21 cellular contexts compared by ENCODE assay signal in the genomic region with DNA sequence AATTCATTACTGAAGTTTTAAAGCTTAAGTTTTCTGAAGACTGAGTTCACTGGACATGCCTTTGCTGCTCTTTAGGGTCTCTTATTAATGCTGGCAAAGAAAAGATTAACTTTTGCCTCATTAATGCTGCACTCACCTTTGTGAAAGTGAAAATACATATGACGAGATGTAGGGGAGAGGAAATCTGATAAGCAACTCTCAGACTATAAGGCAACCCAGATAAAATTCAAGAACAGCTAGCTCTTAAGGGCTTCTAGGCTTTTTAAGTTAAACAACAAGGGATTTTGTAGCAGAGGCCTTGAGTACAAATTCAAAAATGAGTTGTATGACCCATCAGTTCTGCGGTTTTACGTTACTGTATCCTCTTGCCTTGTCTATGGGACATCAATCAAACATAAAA.
DNase-seq lines count a peak whose midpoint lies in the region; ATAC-seq lines count a peak whose summit lies in the region.
"Had no signal": no experiment of that assay in that cellular context is flagged by ENCODE, and none has a peak within 500 bp of the region (broad histone marks: within the 10 kb centered on the region; RNA-seq: fewer than 3 reads in every experiment).

No MANE protein-coding gene starts in this region.

- H3K4me3 Mint-ChIP-seq in activated CD4-positive, alpha-beta memory T cell treated with anti-CD3 and anti-CD28 coated beads, Interleukin-2, amount 10 ng/mL, durations not matched to agents 7 days and 5 days, result no peak overlapping the region
- H3K4me3 Mint-ChIP-seq in activated CD4-positive, alpha-beta memory T cell treated with anti-CD3 and anti-CD28 coated beads for 36 hours, result no peak overlapping the region
- H3K4me3 Mint-ChIP-seq in CD4-positive, alpha-beta memory T cell, result peak overlapping the region in 4 of 8 donors; percentile 13 to 67 (median 24)
- peak overlapping the region; percentile 35 for H3K4me3 Mint-ChIP-seq in activated T-helper 17 cell treated with anti-CD3 and anti-CD28 coated beads, Interleukin-2, amount 50 U/mL, for 72 hours
- H3K4me3 Mint-ChIP-seq: T-helper 1 cell treated with Interleukin-12 subunit alpha and Interleukin-12 subunit beta and Interleukin-4 antibody, amounts not matched to agents 30 μg/mL and 1 μg/mL, for 36 hours had no signal

- H3K27ac ChIP-seq in CD4-positive, alpha-beta memory T cell (ENCODE audit: low read depth, low read length), result no peak overlapping the region
- H3K27ac ChIP-seq: A549, foreskin keratinocyte, parathyroid adenoma, right lobe of liver had no signal

- H3K4me1 ChIP-seq in CD4-positive, alpha-beta memory T cell (ENCODE audit: insufficient read depth, low read length), result peaks cover 17% of the 10 kb centered on the region
- H3K4me1 ChIP-seq: BE2C, foreskin keratinocyte, parathyroid adenoma, right lobe of liver had no signal

- peaks cover 26% of the 10 kb centered on the region for H3K4me1 Mint-ChIP-seq in activated CD4-positive, alpha-beta memory T cell treated with anti-CD3 and anti-CD28 coated beads, Interleukin-2, amount 10 ng/mL, durations not matched to agents 7 days and 5 days
- peaks cover 19% of the 10 kb centered on the region for H3K4me1 Mint-ChIP-seq in activated CD4-positive, alpha-beta memory T cell treated with anti-CD3 and anti-CD28 coated beads for 36 hours (ENCODE audit: low read depth)
- H3K4me1 Mint-ChIP-seq in CD4-positive, alpha-beta memory T cell, result peaks cover 17 to 31% (median 21%) of the 10 kb centered on the region in 4 donors
- peaks cover 15% of the 10 kb centered on the region for H3K4me1 Mint-ChIP-seq in activated T-helper 17 cell treated with anti-CD3 and anti-CD28 coated beads, Interleukin-2, amount 50 U/mL, for 72 hours

- no peaks in the 10 kb centered on the region for H3K9me3 Mint-ChIP-seq in activated CD4-positive, alpha-beta memory T cell treated with anti-CD3 and anti-CD28 coated beads, Interleukin-2, amount 10 ng/mL, durations not matched to agents 7 days and 5 days
- no peaks in the 10 kb centered on the region for H3K9me3 Mint-ChIP-seq in activated CD4-positive, alpha-beta memory T cell treated with anti-CD3 and anti-CD28 coated beads for 36 hours
- no peaks in the 10 kb centered on the region for H3K9me3 Mint-ChIP-seq in CD4-positive, alpha-beta memory T cell
- no peaks in the 10 kb centered on the region for H3K9me3 Mint-ChIP-seq in activated T-helper 17 cell treated with anti-CD3 and anti-CD28 coated beads, Interleukin-2, amount 50 U/mL, for 72 hours
- H3K9me3 Mint-ChIP-seq: T-helper 1 cell treated with Interleukin-12 subunit alpha and Interleukin-12 subunit beta and Interleukin-4 antibody, amounts not matched to agents 30 μg/mL and 1 μg/mL, for 36 hours had no signal

- peaks cover 5% of the 10 kb centered on the region for H3K36me3 ChIP-seq in CD4-positive, alpha-beta memory T cell (ENCODE audit: insufficient read depth, low read length)
- H3K36me3 ChIP-seq: BE2C had no signal

- CTCF ChIA-PET in activated CD4-positive, alpha-beta memory T cell treated with anti-CD3 and anti-CD28 coated beads, Interleukin-2, amount 10 ng/mL, durations not matched to agents 7 days and 5 days (lab: Charles Lee), result interaction anchor here (1.0 kb wide), 1 partner anchor 466 kb away, joined by 5 read pairs; no protein-coding TSS in a partner anchor
- CTCF ChIA-PET in activated CD4-positive, alpha-beta memory T cell treated with anti-CD3 and anti-CD28 coated beads for 36 hours (lab: Charles Lee), result no interaction called here
- CTCF ChIA-PET in CD4-positive, alpha-beta memory T cell (lab: Charles Lee; ENCODE audit: partially characterized antibody), result interaction anchor here (0.8 kb wide), 1 partner anchor 192 kb away, joined by 4 read pairs; no protein-coding TSS in a partner anchor

- DNase-seq in activated CD4-positive, alpha-beta memory T cell treated with anti-CD3 and anti-CD28 coated beads, Interleukin-2, amount 10 ng/mL, durations not matched to agents 7 days and 5 days, result no peak
- no peak for DNase-seq in activated CD4-positive, alpha-beta memory T cell treated with anti-CD3 and anti-CD28 coated beads for 36 hours
- peak in 2 of 5 donors; percentile 1 to 11 for DNase-seq in CD4-positive, alpha-beta memory T cell
- no peak for DNase-seq in pons (ENCODE audit: low spot score)
- no peak for DNase-seq in DMS153 treated with DMSO at 0.1 percent for 48 hours (lab: John Stamatoyannopoulos, UW; ENCODE audit: unreplicated experiment)
- DNase-seq: activated gamma-delta T cell treated with Interleukin-2 at 50 U/mL for 16 hours; BE2C; Calu3; effector CD4-positive, alpha-beta T cell; foreskin keratinocyte; HCEC 1CT; NCI-H146; NCI-H524 treated with DMSO at 0.1 percent for 48 hours; right lobe of liver; stimulated activated CD8-positive, alpha-beta memory T cell treated with anti-CD3 and anti-CD28 coated beads, Interleukin-4, amount 100 ng/mL, for 48 hours had no signal

- ATAC-seq in HG03354 (IDR thresholded peaks at IDR 0.05; ENCODE audit: poor library complexity, severe bottlenecking, unreplicated experiment), result peak; percentile 62
- peak; percentile 20 for ATAC-seq in activated T-helper 17 cell treated with anti-CD3 and anti-CD28 coated beads, Interleukin-2, amount 50 U/mL, for 72 hours (replicated peaks)
- ATAC-seq in GM19467 (IDR thresholded peaks at IDR 0.05; ENCODE audit: unreplicated experiment), result no peak
- ATAC-seq: A549, foreskin keratinocyte had no signal

- intact Hi-C loops in activated CD4-positive, alpha-beta memory T cell treated with anti-CD3 and anti-CD28 coated beads for 36 hours (cut with micrococcal nuclease), result loop anchor here (5.0 to 10.0 kb wide), 2 partner anchors 40 to 208 kb away; partner anchors contain the start of gene XPO1
- intact Hi-C loops in CD4-positive, alpha-beta memory T cell (cut with micrococcal nuclease), result no loop called here

- H3K27me3 ChIP-seq in CD4-positive, alpha-beta memory T cell (ENCODE audit: insufficient read depth, low read length), result no peaks in the 10 kb centered on the region
- H3K27me3 ChIP-seq: BE2C, foreskin keratinocyte, right lobe of liver had no signal

- POLR2A ChIA-PET in activated CD4-positive, alpha-beta memory T cell treated with anti-CD3 and anti-CD28 coated beads, Interleukin-2, amount 10 ng/mL, durations not matched to agents 7 days and 5 days (lab: Charles Lee), result interaction anchor here (0.6 kb wide), 1 partner anchor 567 kb away, joined by 3 read pairs; no protein-coding TSS in a partner anchor
- POLR2A ChIA-PET in activated CD4-positive, alpha-beta memory T cell treated with anti-CD3 and anti-CD28 coated beads for 36 hours (lab: Charles Lee), result no interaction called here
- POLR2A ChIA-PET in CD4-positive, alpha-beta memory T cell (lab: Charles Lee; ENCODE audit: partially characterized antibody), result no interaction called here

- peak overlapping the region; percentile 64 for H3K27ac Mint-ChIP-seq in activated CD4-positive, alpha-beta memory T cell treated with anti-CD3 and anti-CD28 coated beads, Interleukin-2, amount 10 ng/mL, durations not matched to agents 7 days and 5 days
- no peak overlapping the region for H3K27ac Mint-ChIP-seq in activated CD4-positive, alpha-beta memory T cell treated with anti-CD3 and anti-CD28 coated beads for 36 hours
- H3K27ac Mint-ChIP-seq in CD4-positive, alpha-beta memory T cell, result peak overlapping the region in 6 of 7 donors; percentile 45 to 90 (median 78)
- peak overlapping the region; percentile 58 for H3K27ac Mint-ChIP-seq in activated T-helper 17 cell treated with anti-CD3 and anti-CD28 coated beads, Interleukin-2, amount 50 U/mL, for 72 hours

- H3K36me3 Mint-ChIP-seq in activated CD4-positive, alpha-beta memory T cell treated with anti-CD3 and anti-CD28 coated beads, Interleukin-2, amount 10 ng/mL, durations not matched to agents 7 days and 5 days (ENCODE audit: low read depth), result peaks cover 44% of the 10 kb centered on the region
- H3K36me3 Mint-ChIP-seq in activated CD4-positive, alpha-beta memory T cell treated with anti-CD3 and anti-CD28 coated beads for 36 hours, result peaks cover 27% of the 10 kb centered on the region
- H3K36me3 Mint-ChIP-seq in CD4-positive, alpha-beta memory T cell, result peaks cover 40 to 68% of the 10 kb centered on the region in 2 donors
- peaks cover 91% of the 10 kb centered on the region for H3K36me3 Mint-ChIP-seq in activated T-helper 17 cell treated with anti-CD3 and anti-CD28 coated beads, Interleukin-2, amount 50 U/mL, for 72 hours (ENCODE audit: low read depth)

- no peaks in the 10 kb centered on the region for H3K9me3 ChIP-seq in CD4-positive, alpha-beta memory T cell (ENCODE audit: control insufficient read depth in 1 of 2, low read length in 2 of 2)
- H3K9me3 ChIP-seq: A549, BE2C, right lobe of liver had no signal

- no peak overlapping the region for H3K4me3 ChIP-seq in CD4-positive, alpha-beta memory T cell (ENCODE audit: low read length in 2 of 2)
- H3K4me3 ChIP-seq: A549, right lobe of liver had no signal

- no peaks in the 10 kb centered on the region for H3K27me3 Mint-ChIP-seq in activated CD4-positive, alpha-beta memory T cell treated with anti-CD3 and anti-CD28 coated beads, Interleukin-2, amount 10 ng/mL, durations not matched to agents 7 days and 5 days
- no peaks in the 10 kb centered on the region for H3K27me3 Mint-ChIP-seq in activated CD4-positive, alpha-beta memory T cell treated with anti-CD3 and anti-CD28 coated beads for 36 hours
- H3K27me3 Mint-ChIP-seq in CD4-positive, alpha-beta memory T cell, result no peaks in the 10 kb centered on the region
- no peaks in the 10 kb centered on the region for H3K27me3 Mint-ChIP-seq in activated T-helper 17 cell treated with anti-CD3 and anti-CD28 coated beads, Interleukin-2, amount 50 U/mL, for 72 hours
